11 cellular contexts compared by ENCODE assay signal in the genomic region with DNA sequence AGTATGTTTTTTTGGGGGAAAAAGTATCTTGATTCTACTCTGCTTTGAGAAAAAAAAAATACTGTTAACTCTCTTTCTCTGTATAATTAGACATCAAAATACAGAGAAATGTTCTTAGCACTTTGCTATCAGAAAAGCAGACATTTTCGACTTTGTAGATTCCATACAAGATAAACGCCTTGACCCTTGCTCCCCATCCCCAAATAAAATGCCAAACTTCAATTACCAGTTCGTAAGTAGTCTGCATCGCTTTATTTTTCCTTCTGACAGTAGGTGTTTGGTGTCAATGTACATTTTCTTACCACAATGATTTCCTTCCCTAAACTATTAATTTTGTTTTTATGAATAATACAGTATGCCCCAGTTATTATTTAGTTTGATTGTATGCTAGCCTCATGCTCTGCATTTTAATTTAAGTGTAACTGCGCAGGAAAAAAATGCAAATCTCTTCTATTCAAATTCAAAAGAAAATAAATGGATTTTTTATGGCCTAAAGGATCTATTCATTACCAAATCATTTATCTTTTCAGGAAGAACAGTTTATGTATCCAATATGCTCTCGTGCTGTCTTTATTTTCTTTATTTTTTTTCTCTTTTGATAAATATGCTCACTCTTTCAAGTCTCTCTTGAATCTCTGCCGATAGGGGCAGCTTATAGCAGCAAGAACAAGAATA.
DNase-seq lines count a peak whose midpoint lies in the region; ATAC-seq and TF ChIP-seq lines count a peak whose summit lies in the region.
"Had no signal": no experiment of that assay in that cellular context is flagged by ENCODE, and none has a peak within 500 bp of the region (broad histone marks: within the 10 kb centered on the region; RNA-seq: fewer than 3 reads in every experiment).

No MANE protein-coding gene starts in this region.

- H3K4me3 Mint-ChIP-seq in activated CD4-positive, alpha-beta T cell treated with anti-CD3 and anti-CD28 coated beads, Interleukin-2, amount 10 ng/mL, durations not matched to agents 7 days and 5 days: peak overlapping the region; percentile 31
- no peak overlapping the region for H3K4me3 Mint-ChIP-seq in endothelial cell (ENCODE audit: unreplicated experiment)

- H3K27ac Mint-ChIP-seq in activated CD4-positive, alpha-beta T cell treated with anti-CD3 and anti-CD28 coated beads, Interleukin-2, amount 10 ng/mL, durations not matched to agents 7 days and 5 days: peak overlapping the region; percentile 83
- H3K27ac Mint-ChIP-seq in endothelial cell (ENCODE audit: unreplicated experiment): peak overlapping the region; percentile 76

- H2AFZ ChIP-seq in PC-3 (ENCODE audit: low read length) (peak overlapping the region; percentile 42; the same call in 1 of the 2 replicates), smooth muscle cell (ENCODE audit: low read depth) (peak overlapping the region; percentile 93)

- BruUV-seq in PC-3 (replicated peaks; lab: Mats Ljungman, UMichigan): no TSS peak

- no peaks in the 10 kb centered on the region for H3K79me2 ChIP-seq in PC-3 (ENCODE audit: low read length)
- H3K79me2 ChIP-seq in smooth muscle cell (ENCODE audit: low read depth): no peaks in the 10 kb centered on the region

- H3K4me3 ChIP-seq in PC-3 (ENCODE audit: low read length) (no peak overlapping the region), smooth muscle cell (no peak overlapping the region), tibial artery (no peak overlapping the region)
- H3K4me3 ChIP-seq: left lung, SJCRH30 had no signal

- H3K36me3 ChIP-seq in PC-3 (ENCODE audit: low read depth, low read length) (no peaks in the 10 kb centered on the region), smooth muscle cell (ENCODE audit: low read depth) (no peaks in the 10 kb centered on the region), tibial artery (no peaks in the 10 kb centered on the region)
- H3K36me3 ChIP-seq: left lung, SJCRH30 had no signal

- no peaks in the 10 kb centered on the region for H4K20me1 ChIP-seq in PC-3 (ENCODE audit: low read length)
- H4K20me1 ChIP-seq in smooth muscle cell (ENCODE audit: low read depth): no peaks in the 10 kb centered on the region

- no peak for TF ChIP-seq CTCF in PC-3 (conservative IDR thresholded peaks at IDR 0.05; ENCODE audit: low read depth, low read length)
- no peak for TF ChIP-seq CTCF in endothelial cell (IDR thresholded peaks at IDR 0.05; ENCODE audit: unreplicated experiment)
- no peak for TF ChIP-seq CTCF in smooth muscle cell (IDR thresholded peaks at IDR 0.05; ENCODE audit: borderline replicate concordance, insufficient read depth, poor library complexity, severe bottlenecking)
- TF ChIP-seq CTCF in tibial artery (IDR thresholded peaks at IDR 0.05): no peak

- H3K9ac ChIP-seq in PC-3 (ENCODE audit: low read length) (no peak overlapping the region), smooth muscle cell (ENCODE audit: low read depth) (no peak overlapping the region)

- H3K36me3 Mint-ChIP-seq in activated CD4-positive, alpha-beta T cell treated with anti-CD3 and anti-CD28 coated beads, Interleukin-2, amount 10 ng/mL, durations not matched to agents 7 days and 5 days (ENCODE audit: low read depth): no peaks in the 10 kb centered on the region
- H3K36me3 Mint-ChIP-seq in endothelial cell (ENCODE audit: low read depth, unreplicated experiment): no peaks in the 10 kb centered on the region

- ATAC-seq in PC-3 (no peak), HG03045 (IDR thresholded peaks at IDR 0.05; ENCODE audit: unreplicated experiment) (no peak)
- ATAC-seq: left lung had no signal

- H3K4me1 ChIP-seq in PC-3 (ENCODE audit: insufficient read depth, low read length) (peaks cover 8% of the 10 kb centered on the region; the same call in 1 of the 2 replicates), smooth muscle cell (ENCODE audit: low read depth) (peaks cover 30% of the 10 kb centered on the region), tibial artery (peaks cover 0 to 22% (median 2%) of the 10 kb centered on the region in 4 donors)

- H3K9me3 Mint-ChIP-seq in activated CD4-positive, alpha-beta T cell treated with anti-CD3 and anti-CD28 coated beads, Interleukin-2, amount 10 ng/mL, durations not matched to agents 7 days and 5 days: no peaks in the 10 kb centered on the region
- no peaks in the 10 kb centered on the region for H3K9me3 Mint-ChIP-seq in endothelial cell (ENCODE audit: unreplicated experiment)

- no peaks in the 10 kb centered on the region for H3K27me3 ChIP-seq in PC-3 (ENCODE audit: low read length)
- no peaks in the 10 kb centered on the region for H3K27me3 ChIP-seq in smooth muscle cell (ENCODE audit: low read depth)
- no peaks in the 10 kb centered on the region for H3K27me3 ChIP-seq in tibial artery
- H3K27me3 ChIP-seq: left lung, SJCRH30 had no signal

- CTCF ChIA-PET in activated CD4-positive, alpha-beta T cell treated with anti-CD3 and anti-CD28 coated beads, Interleukin-2, amount 10 ng/mL, durations not matched to agents 7 days and 5 days (lab: Charles Lee): interaction anchor here (1.0 kb wide), 1 partner anchor 52 kb away, joined by 3 read pairs; no protein-coding TSS in a partner anchor
- CTCF ChIA-PET in PC-3 (lab: Charles Lee): no interaction called here

- H3K9me3 ChIP-seq in PC-3 (ENCODE audit: low read length) (no peaks in the 10 kb centered on the region), smooth muscle cell (replicated peaks; ENCODE audit: low read depth) (no peaks in the 10 kb centered on the region), tibial artery (no peaks in the 10 kb centered on the region)
- H3K9me3 ChIP-seq: left lung had no signal

- WGBS in smooth muscle cell (ENCODE audit: low lambda C conversion rate): 58% methylated on average over 7 of the region's 7 CpGs

- no peak overlapping the region for H3K27ac ChIP-seq in PC-3 (ENCODE audit: low read length)
- peak overlapping the region; percentile 45 for H3K27ac ChIP-seq in smooth muscle cell (ENCODE audit: low read depth)
- H3K27ac ChIP-seq in tibial artery: no peak overlapping the region
- H3K27ac ChIP-seq: epithelial cell of prostate, SJCRH30 had no signal

- H3F3A ChIP-seq in PC-3 (ENCODE audit: low read length, unreplicated experiment) (no peaks in the 10 kb centered on the region), smooth muscle cell (ENCODE audit: low read depth) (peaks cover 3% of the 10 kb centered on the region)

- POLR2A ChIA-PET in activated CD4-positive, alpha-beta T cell treated with anti-CD3 and anti-CD28 coated beads, Interleukin-2, amount 10 ng/mL, durations not matched to agents 7 days and 5 days (lab: Charles Lee): no interaction called here
- POLR2A ChIA-PET in PC-3 (lab: Charles Lee; ENCODE audit: unreplicated experiment): no interaction called here

- H3K9me2 ChIP-seq in PC-3 (replicated peaks; ENCODE audit: low read length): no peaks in the 10 kb centered on the region

- DNase-seq in activated CD4-positive, alpha-beta T cell treated with anti-CD3 and anti-CD28 coated beads, Interleukin-2, amount 10 ng/mL, durations not matched to agents 7 days and 5 days: no peak
- no peak for DNase-seq in activated CD4-positive, alpha-beta T cell treated with anti-CD3 and anti-CD28 coated beads for 4 hours
- DNase-seq in PC-3 (no peak), endothelial cell (ENCODE audit: low spot score) (no peak), smooth muscle cell (lab: John Stamatoyannopoulos, UW; ENCODE audit: unreplicated experiment) (no peak), tibial artery (no peak), AG08396 (ENCODE audit: low spot score) (no peak)
- DNase-seq: left lung had no signal

- no peaks in the 10 kb centered on the region for H3K27me3 Mint-ChIP-seq in activated CD4-positive, alpha-beta T cell treated with anti-CD3 and anti-CD28 coated beads, Interleukin-2, amount 10 ng/mL, durations not matched to agents 7 days and 5 days
- peaks cover 1% of the 10 kb centered on the region for H3K27me3 Mint-ChIP-seq in endothelial cell (ENCODE audit: unreplicated experiment)

- H3K4me1 Mint-ChIP-seq in activated CD4-positive, alpha-beta T cell treated with anti-CD3 and anti-CD28 coated beads, Interleukin-2, amount 10 ng/mL, durations not matched to agents 7 days and 5 days: peaks cover 31% of the 10 kb centered on the region
- H3K4me1 Mint-ChIP-seq in endothelial cell (ENCODE audit: unreplicated experiment): peaks cover 20% of the 10 kb centered on the region

- intact Hi-C loops in PC-3 (cut with micrococcal nuclease): no loop called here
- intact Hi-C loops in tibial artery (cut with DNase I; ENCODE audit: low total_unique reads): loop anchor here (10.0 kb wide), 1 partner anchor 526 kb away; the partner anchor contains the start of gene PFDN4

- H3K4me2 ChIP-seq in PC-3 (ENCODE audit: low read length) (no peak overlapping the region), smooth muscle cell (peak overlapping the region; percentile 62)
